In genomic region chr15:78913012-78913411, GRCh38 we compare ENCODE assay signal across 17 cellular contexts.
"Had no signal": no experiment of that assay in that cellular context is flagged by ENCODE, and none has a peak within 500 bp of the region (broad histone marks: within the 10 kb centered on the region; RNA-seq: fewer than 3 reads in every experiment).

No MANE protein-coding gene starts in this region.

- H3K4me3 ChIP-seq: gastrocnemius medialis, prostate gland, smooth muscle cell had no signal

- H3K27me3 Mint-ChIP-seq: activated CD4-positive, alpha-beta memory T cell treated with anti-CD3 and anti-CD28 coated beads for 36 hours; activated T-helper 17 cell treated with anti-CD3 and anti-CD28 coated beads, Interleukin-2, amount 50 U/mL, for 72 hours; brain had no signal

- H3K9me3 Mint-ChIP-seq: activated CD4-positive, alpha-beta memory T cell treated with anti-CD3 and anti-CD28 coated beads for 36 hours; activated T-helper 17 cell treated with anti-CD3 and anti-CD28 coated beads, Interleukin-2, amount 50 U/mL, for 72 hours; brain; neural crest cell had no signal

- H3K36me3 ChIP-seq: prostate gland had no signal

- H3K4me3 Mint-ChIP-seq: activated CD4-positive, alpha-beta memory T cell treated with anti-CD3 and anti-CD28 coated beads for 36 hours; activated T-helper 17 cell treated with anti-CD3 and anti-CD28 coated beads, Interleukin-2, amount 50 U/mL, for 72 hours; brain; neural crest cell had no signal

- H3K27ac Mint-ChIP-seq: activated CD4-positive, alpha-beta memory T cell treated with anti-CD3 and anti-CD28 coated beads for 36 hours; activated T-helper 17 cell treated with anti-CD3 and anti-CD28 coated beads, Interleukin-2, amount 50 U/mL, for 72 hours had no signal

- H3K9me3 ChIP-seq: gastrocnemius medialis, prostate gland had no signal

- ATAC-seq: activated T-helper 17 cell treated with anti-CD3 and anti-CD28 coated beads, Interleukin-2, amount 50 U/mL, for 72 hours; gastrocnemius medialis; left lobe of liver; right cardiac atrium had no signal

- H3K27me3 ChIP-seq: gastrocnemius medialis had no signal

- FAIRE-seq: colon, endometrium, keratinocyte had no signal

- DNase-seq: activated CD4-positive, alpha-beta memory T cell treated with anti-CD3 and anti-CD28 coated beads for 36 hours; activated naive CD4-positive, alpha-beta T cell; caudate nucleus; gastrocnemius medialis; head of caudate nucleus; right cardiac atrium; stimulated activated CD4-positive, alpha-beta T cell treated with anti-CD3 and anti-CD28 coated beads, Interleukin-4, amount 100 ng/mL, for 1 hour; SW 1271 had no signal
